In genomic region chr16:77190190-77190477, GRCh38 we compare ENCODE assay signal across 8 cellular contexts. TPM values are rescaled to one million over a fixed set of nuclear protein-coding genes. Genes with fewer than 3 reads are reported as not detected.
DNase-seq lines count a peak whose midpoint lies in the region; ATAC-seq and TF ChIP-seq lines count a peak whose summit lies in the region.

No MANE protein-coding gene starts in this region.

- H3K36me3 Mint-ChIP-seq in CD14-positive monocyte = peaks cover 30 to 34% of the 10 kb centered on the region in 2 donors

- H3K4me1 ChIP-seq in muscle layer of colon (ENCODE audit: insufficient read depth, low read length) = peaks cover 15% of the 10 kb centered on the region

- H3K27me3 ChIP-seq in brain microvascular endothelial cell (replicated peaks) = no peaks in the 10 kb centered on the region
- H3K27me3 ChIP-seq in muscle layer of colon (ENCODE audit: control insufficient read depth in 1 of 2, insufficient read depth in 2 of 2, low read length in 2 of 2) = no peaks in the 10 kb centered on the region

- intact Hi-C loops in CD14-positive monocyte (cut with micrococcal nuclease) = loop anchor here in 1 of 2 donors (5.0 to 10.0 kb wide), 3 partner anchors 535 to 1623 kb away; partner anchors contain the start of genes GABARAPL2, NUDT7 and WWOX

- ATAC-seq in HG03139 (IDR thresholded peaks at IDR 0.05; ENCODE audit: unreplicated experiment) = peak; percentile 0
- no peak for ATAC-seq in GM19463 (IDR thresholded peaks at IDR 0.05; ENCODE audit: unreplicated experiment)

- H3K27ac ChIP-seq in brain microvascular endothelial cell (peak overlapping the region; percentile 27), muscle layer of colon (ENCODE audit: low read depth, low read length) (peak overlapping the region; percentile 97)

- H3K9me3 ChIP-seq in muscle layer of colon (ENCODE audit: low read length) = no peaks in the 10 kb centered on the region

- no peak for DNase-seq in CD14-positive monocyte (ENCODE audit: low spot score)
- DNase-seq in brain microvascular endothelial cell = no peak
- DNase-seq in inferior parietal cortex (ENCODE audit: extremely low spot score) = no peak
- DNase-seq in AML-193 (lab: John Stamatoyannopoulos, UW) = no peak
- DNase-seq in GDM1 (lab: John Stamatoyannopoulos, UW) = no peak

- peaks cover under 1% of the 10 kb centered on the region for H3K36me3 ChIP-seq in brain microvascular endothelial cell (replicated peaks)
- peaks cover 9% of the 10 kb centered on the region for H3K36me3 ChIP-seq in muscle layer of colon (ENCODE audit: insufficient read depth, low read length)

- H3K9me3 Mint-ChIP-seq in CD14-positive monocyte = peaks cover 0 to 13% (median 0%) of the 10 kb centered on the region in 7 donors

- peaks cover 28% of the 10 kb centered on the region for H3K4me1 Mint-ChIP-seq in CD14-positive monocyte

- H3K27me3 Mint-ChIP-seq in CD14-positive monocyte (ENCODE audit: low read depth in 3 of 3) = peaks cover 1 to 5% (median 5%) of the 10 kb centered on the region in 3 donors

- peak overlapping the region; percentile 82 for H3K9ac ChIP-seq in muscle layer of colon (ENCODE audit: low read length)

- peak overlapping the region; percentile 99 to 100 (median 100) for H3K27ac Mint-ChIP-seq in CD14-positive monocyte

- in situ Hi-C loops in brain microvascular endothelial cell (cut with HindIII; ENCODE audit: low pct_ligation_motif_present, low sequenced_read_pairs) = no loop called here

- no peak for TF ChIP-seq CTCF in CD14-positive monocyte (IDR thresholded peaks at IDR 0.05)
- TF ChIP-seq CTCF in brain microvascular endothelial cell (IDR thresholded peaks at IDR 0.05; ENCODE audit: low read depth, low read length, missing control alignments) = no peak

- H3K4me3 Mint-ChIP-seq in CD14-positive monocyte = peak overlapping the region; percentile 91 to 95

- H3K4me3 ChIP-seq in brain microvascular endothelial cell (ENCODE audit: low read depth, low read length) = peak overlapping the region; percentile 93
- H3K4me3 ChIP-seq in muscle layer of colon (ENCODE audit: low read depth in 1 of 2, low read length in 2 of 2) = peak overlapping the region; percentile 96 to 97

RNA-seq across cellular contexts. Expression of gene MON1B, which starts 0.9 kb away (rescaled TPM):
- 10 to 100 TPM; 26.4 to 35.6 TPM for polyA plus RNA-seq in CD14-positive monocyte

RNA-seq across cellular contexts. Expression of gene SYCE1L, which starts 9.1 kb away (rescaled TPM):
- polyA plus RNA-seq in CD14-positive monocyte = not detected
